9 cellular contexts compared by ENCODE assay signal in genomic region chr15:80010131-80010673, GRCh38. TPM values are rescaled to one million over a fixed set of nuclear protein-coding genes. Genes with fewer than 3 reads are reported as not detected.
A peak's percentile ranks its signal among the peaks of the same experiment; 100 is the strongest.
DNase-seq lines count a peak whose midpoint lies in the region; ATAC-seq and TF ChIP-seq lines count a peak whose summit lies in the region.
"Had no signal": no experiment of that assay in that cellular context is flagged by ENCODE, and none has a peak within 500 bp of the region (broad histone marks: within the 10 kb centered on the region; RNA-seq: fewer than 3 reads in every experiment).

No MANE protein-coding gene starts in this region.

- DNase-seq in natural killer cell treated with Interleukin-12 subunit alpha and Interleukin-12 subunit beta and Interleukin-15 and Interleukin-18, amount 100 ng/mL, for 72 hours (ENCODE audit: low spot score): no peak
- DNase-seq in natural killer cell (no peak), MV-4-11 (lab: John Stamatoyannopoulos, UW) (peak; percentile 45), astrocyte of the spinal cord (ENCODE audit: low read depth, low spot score) (peak; percentile 8), upper lobe of right lung (no peak), left ventricle myocardium inferior (no peak), immature natural killer cell (no peak), nucleus accumbens (lab: John Stamatoyannopoulos, UW) (no peak)

- ATAC-seq in natural killer cell treated with Interleukin-12 subunit alpha and Interleukin-12 subunit beta and Interleukin-15 and Interleukin-18, amount 100 ng/mL, for 72 hours: peak in 1 of 2 donors; percentile 37
- ATAC-seq in natural killer cell (no peak), upper lobe of right lung (peak; percentile 77)

- H3K36me3 ChIP-seq in upper lobe of right lung (no peaks in the 10 kb centered on the region), left ventricle myocardium inferior (no peaks in the 10 kb centered on the region)

- no peaks in the 10 kb centered on the region for H3K36me3 Mint-ChIP-seq in natural killer cell treated with Interleukin-12 subunit alpha and Interleukin-12 subunit beta and Interleukin-15 and Interleukin-18, amount 100 ng/mL, for 72 hours
- no peaks in the 10 kb centered on the region for H3K36me3 Mint-ChIP-seq in natural killer cell
- H3K36me3 Mint-ChIP-seq in immature natural killer cell: no peaks in the 10 kb centered on the region

- H3K9me3 Mint-ChIP-seq in natural killer cell treated with Interleukin-12 subunit alpha and Interleukin-12 subunit beta and Interleukin-15 and Interleukin-18, amount 100 ng/mL, for 72 hours: no peaks in the 10 kb centered on the region
- no peaks in the 10 kb centered on the region for H3K9me3 Mint-ChIP-seq in natural killer cell
- H3K9me3 Mint-ChIP-seq in immature natural killer cell: no peaks in the 10 kb centered on the region

- TF ChIP-seq CTCF in natural killer cell (IDR thresholded peaks at IDR 0.05): no peak
- TF ChIP-seq CTCF in astrocyte of the spinal cord (IDR thresholded peaks at IDR 0.05; ENCODE audit: low read depth, low read length): no peak
- no peak for TF ChIP-seq CTCF in upper lobe of right lung (IDR thresholded peaks at IDR 0.05)
- no peak for TF ChIP-seq CTCF in left ventricle myocardium inferior (IDR thresholded peaks at IDR 0.05; ENCODE audit: borderline replicate concordance)

- H3K4me3 ChIP-seq in astrocyte of the spinal cord (ENCODE audit: low read depth, low read length) (no peak overlapping the region), upper lobe of right lung (no peak overlapping the region), left ventricle myocardium inferior (no peak overlapping the region)

- H3K27me3 ChIP-seq in upper lobe of right lung: no peaks in the 10 kb centered on the region
- no peaks in the 10 kb centered on the region for H3K27me3 ChIP-seq in left ventricle myocardium inferior (ENCODE audit: low read depth)

- H3K4me1 ChIP-seq in upper lobe of right lung: no peaks in the 10 kb centered on the region
- no peaks in the 10 kb centered on the region for H3K4me1 ChIP-seq in left ventricle myocardium inferior

- in situ Hi-C loops in astrocyte of the spinal cord (cut with HindIII; ENCODE audit: low sequenced_read_pairs): no loop called here

- H3K4me1 Mint-ChIP-seq in natural killer cell treated with Interleukin-12 subunit alpha and Interleukin-12 subunit beta and Interleukin-15 and Interleukin-18, amount 100 ng/mL, for 72 hours (ENCODE audit: low read depth in 2 of 2): peaks cover 7 to 10% of the 10 kb centered on the region in 2 donors
- H3K4me1 Mint-ChIP-seq in natural killer cell (no peaks in the 10 kb centered on the region), immature natural killer cell (no peaks in the 10 kb centered on the region)

- peak overlapping the region in 1 of 2 donors; percentile 34 for H3K27ac Mint-ChIP-seq in natural killer cell treated with Interleukin-12 subunit alpha and Interleukin-12 subunit beta and Interleukin-15 and Interleukin-18, amount 100 ng/mL, for 72 hours
- H3K27ac Mint-ChIP-seq in natural killer cell: no peak overlapping the region
- H3K27ac Mint-ChIP-seq in immature natural killer cell: no peak overlapping the region

- H3K27ac ChIP-seq in upper lobe of right lung: no peak overlapping the region
- no peak overlapping the region for H3K27ac ChIP-seq in left ventricle myocardium inferior (replicated peaks)
- H3K27ac ChIP-seq: C4-2B had no signal

- H3K27me3 Mint-ChIP-seq in natural killer cell treated with Interleukin-12 subunit alpha and Interleukin-12 subunit beta and Interleukin-15 and Interleukin-18, amount 100 ng/mL, for 72 hours: no peaks in the 10 kb centered on the region
- H3K27me3 Mint-ChIP-seq in natural killer cell (ENCODE audit: low read depth in 2 of 2) (no peaks in the 10 kb centered on the region), immature natural killer cell (ENCODE audit: low read depth in 3 of 3) (peaks cover 0 to 2% (median 2%) of the 10 kb centered on the region in 3 donors)

- peak overlapping the region; percentile 9 for H3K4me3 Mint-ChIP-seq in natural killer cell treated with Interleukin-12 subunit alpha and Interleukin-12 subunit beta and Interleukin-15 and Interleukin-18, amount 100 ng/mL, for 72 hours
- H3K4me3 Mint-ChIP-seq in natural killer cell (no peak overlapping the region), immature natural killer cell (no peak overlapping the region)

- intact Hi-C loops in natural killer cell (cut with micrococcal nuclease) (no loop called here), upper lobe of right lung (cut with DNase I) (no loop called here), left ventricle myocardium inferior (cut with micrococcal nuclease) (no loop called here)

- no peaks in the 10 kb centered on the region for H3K9me3 ChIP-seq in upper lobe of right lung
- peaks cover 10% of the 10 kb centered on the region for H3K9me3 ChIP-seq in left ventricle myocardium inferior (replicated peaks)

RNA-seq across cellular contexts. Expression of gene BCL2A1, which starts 39.2 kb away (rescaled TPM):
- 10 to 100 TPM; 17.3 to 40.0 TPM for total RNA-seq in natural killer cell treated with Interleukin-12 subunit alpha and Interleukin-12 subunit beta and Interleukin-15 and Interleukin-18, amount 100 ng/mL, for 72 hours
- total RNA-seq in natural killer cell (10 to 100 TPM; 16.5 to 61.3 (median 42.2) TPM), upper lobe of right lung (91.1 TPM), left ventricle myocardium inferior (0.30 TPM)
- 10 to 100 TPM; 11.2 to 16.1 (median 12.2) TPM for polyA plus RNA-seq in immature natural killer cell

RNA-seq across cellular contexts. Expression of gene ZFAND6, which starts 49.3 kb away (rescaled TPM):
- total RNA-seq in natural killer cell treated with Interleukin-12 subunit alpha and Interleukin-12 subunit beta and Interleukin-15 and Interleukin-18, amount 100 ng/mL, for 72 hours: 10 to 100 TPM; 39.3 to 46.6 TPM
- total RNA-seq in natural killer cell (100 to 1,000 TPM; 145 to 150 (median 148) TPM), upper lobe of right lung (79.5 TPM), left ventricle myocardium inferior (75.0 TPM)
- 100 to 1,000 TPM; 136 to 143 (median 136) TPM for polyA plus RNA-seq in immature natural killer cell

Comparison
In these comparisons a context has a peak if more than half of its experiments do, and no peak if none do; other contexts are left out.
1. DNase-seq: peak in MV-4-11 (single experiment) and astrocyte of the spinal cord (single experiment); none in natural killer cell treated with Interleukin-12 subunit alpha and Interleukin-12 subunit beta and Interleukin-15 and Interleukin-18, amount 100 ng/mL, for 72 hours (single experiment), natural killer cell (single experiment), upper lobe of right lung (single experiment), left ventricle myocardium inferior (single experiment), immature natural killer cell (0 of 3) and nucleus accumbens (0 of 56).
2. RNA of gene BCL2A1, which starts 39.2 kb away (total RNA-seq): 91.1 TPM in upper lobe of right lung (single experiment), 16.5 to 61.3 TPM in natural killer cell and 17.3 to 40.0 TPM in natural killer cell treated with Interleukin-12 subunit alpha and Interleukin-12 subunit beta and Interleukin-15 and Interleukin-18, amount 100 ng/mL, for 72 hours; 0.30 TPM in left ventricle myocardium inferior (single experiment); every median in the first group is over 10 times any median in the second.